In genomic region chr17:50657627-50658026, GRCh38 we compare ENCODE assay signal across 19 cellular contexts. TPM values are rescaled to one million over a fixed set of nuclear protein-coding genes. Genes with fewer than 3 reads are reported as not detected.
"Had no signal": no experiment of that assay in that cellular context is flagged by ENCODE, and none has a peak within 500 bp of the region (broad histone marks: within the 10 kb centered on the region; RNA-seq: fewer than 3 reads in every experiment).

No MANE protein-coding gene starts in this region.

- H3K79me2 ChIP-seq: hepatocyte had no signal

- H3K4me2 ChIP-seq: hepatocyte, neural progenitor cell, smooth muscle cell had no signal

- FAIRE-seq: colon, endothelial cell of umbilical vein had no signal

- H3K9me3 ChIP-seq: ovary, vagina had no signal

- H3K27me3 ChIP-seq: hepatocyte, neural progenitor cell, ovary, right atrium auricular region, upper lobe of left lung, vagina had no signal

- H3K27ac ChIP-seq: hepatocyte, neural progenitor cell, ovary, right atrium auricular region, upper lobe of left lung, vagina had no signal

- H3K36me3 ChIP-seq: neural progenitor cell, ovary, right atrium auricular region, upper lobe of left lung, vagina had no signal

- H3K9ac ChIP-seq: neural progenitor cell had no signal

- H3K4me3 ChIP-seq: hepatocyte, neural progenitor cell, ovary, right atrium auricular region, smooth muscle cell, upper lobe of left lung, vagina had no signal

- DNase-seq: dermis blood vessel endothelial cell; effector CD4-positive, alpha-beta T cell; erythroblast; foreskin melanocyte; head of caudate nucleus; mammary epithelial cell; nucleus accumbens; ovary; stimulated activated CD4-positive, alpha-beta T cell treated with anti-CD3 and anti-CD28 coated beads, Interleukin-2, amount 100 ng/mL, for 48 hours; stimulated activated naive CD4-positive, alpha-beta T cell treated with Interleukin-2 at 50 U/mL for 16 hours; upper lobe of left lung had no signal

RNA-seq across cellular contexts. Expression of gene ABCC3, which starts 22.9 kb away (rescaled TPM):
- total RNA-seq: natural killer cell treated with Interleukin-12 subunit alpha and Interleukin-12 subunit beta and Interleukin-15 and Interleukin-18, amount 100 ng/mL, for 72 hours had no signal
